In the genomic region with DNA sequence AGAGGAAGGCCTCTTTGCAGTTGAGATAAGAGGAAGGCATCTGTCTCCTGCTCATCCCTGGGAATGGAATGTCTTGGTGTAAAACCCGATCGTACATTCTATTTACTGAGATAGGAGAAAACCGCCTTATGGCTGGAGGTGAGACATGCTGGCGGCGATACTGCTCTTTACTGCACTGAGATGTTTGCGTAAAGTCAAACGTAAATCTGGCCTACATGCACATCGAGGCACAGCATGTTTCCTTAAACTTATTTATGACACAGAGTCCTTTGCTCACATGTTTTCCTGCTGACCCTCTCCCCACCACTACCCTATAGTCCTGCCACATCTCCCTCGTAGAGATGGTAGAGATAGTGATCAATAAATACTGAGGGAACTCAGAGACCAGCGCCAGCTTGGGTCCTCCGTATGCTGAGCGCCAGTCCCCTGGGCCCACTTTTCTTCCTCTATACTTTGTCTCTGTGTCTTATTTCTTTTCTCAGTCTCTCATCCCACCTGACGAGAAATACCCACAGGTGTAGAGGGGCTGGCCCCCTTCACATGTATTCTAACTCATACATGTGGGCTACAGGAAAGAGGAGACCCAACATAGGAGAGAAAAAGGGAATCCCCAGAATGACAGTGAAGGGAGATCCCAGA, we compare ENCODE assay signal across 7 cellular contexts. TPM values are rescaled to one million over a fixed set of nuclear protein-coding genes. Genes with fewer than 3 reads are reported as not detected.
DNase-seq lines count a peak whose midpoint lies in the region; ATAC-seq and TF ChIP-seq lines count a peak whose summit lies in the region.
"Not testable (repeated sequence)": the region's sequence is repeated elsewhere in the genome, so short reads cannot be mapped to it uniquely, and the experiment has no call there.

No MANE protein-coding gene starts in this region.

- H3K4me3 Mint-ChIP-seq in Caco-2 (ENCODE audit: unreplicated experiment) (peak overlapping the region; percentile 25), immature natural killer cell (peak overlapping the region in 4 of 5 donors; percentile 7 to 46 (median 28)), nephron (peak overlapping the region in 1 of 3 experiments; percentile 9)
- not testable (repeated sequence) for H3K4me3 Mint-ChIP-seq in activated CD4-positive, alpha-beta T cell treated with anti-CD3 and anti-CD28 coated beads for 36 hours; dendritic cell treated with granulocyte-macrophage colony-stimulating factor and Interleukin-4, amounts not matched to agents 40 ng/mL and 50 ng/mL, for 4 days; stimulated activated memory B cell treated with anti-CD40 and anti-IgM and Interleukin-4, amounts not matched to agents 10 μg/mL and 1 μg/mL and 100 μg/mL, for 72 hours

- ATAC-seq in activated CD4-positive, alpha-beta T cell treated with anti-CD3 and anti-CD28 coated beads for 36 hours = peak; percentile 2
- not testable (repeated sequence) for ATAC-seq in activated naive CD4-positive, alpha-beta T cell treated with anti-CD3 and anti-CD28 coated beads, Interleukin-2, amount 50 U/mL, for 72 hours; stimulated activated memory B cell treated with anti-CD40 and anti-IgM and Interleukin-4, amounts not matched to agents 10 μg/mL and 1 μg/mL and 100 μg/mL, for 72 hours

- not testable (repeated sequence) for H3K36me3 Mint-ChIP-seq in Caco-2 (ENCODE audit: insufficient read depth, unreplicated experiment)
- H3K36me3 Mint-ChIP-seq in activated CD4-positive, alpha-beta T cell treated with anti-CD3 and anti-CD28 coated beads for 36 hours (ENCODE audit: low read depth) = peaks cover 21% of the 10 kb centered on the region
- H3K36me3 Mint-ChIP-seq in activated naive CD4-positive, alpha-beta T cell treated with anti-CD3 and anti-CD28 coated beads, Interleukin-2, amount 50 U/mL, for 72 hours = peaks cover 10 to 24% of the 10 kb centered on the region in 2 donors
- H3K36me3 Mint-ChIP-seq in dendritic cell treated with granulocyte-macrophage colony-stimulating factor and Interleukin-4, amounts not matched to agents 40 ng/mL and 50 ng/mL, for 4 days (ENCODE audit: low read depth) = peaks cover 55% of the 10 kb centered on the region
- H3K36me3 Mint-ChIP-seq in immature natural killer cell (peaks cover 26 to 47% (median 39%) of the 10 kb centered on the region in 3 donors), nephron (ENCODE audit: low read depth) (peaks cover 26% of the 10 kb centered on the region)
- H3K36me3 Mint-ChIP-seq in stimulated activated memory B cell treated with anti-CD40 and anti-IgM and Interleukin-4, amounts not matched to agents 10 μg/mL and 1 μg/mL and 100 μg/mL, for 72 hours = peaks cover 27% of the 10 kb centered on the region

- not testable (repeated sequence) for DNase-seq in Caco-2; activated CD4-positive, alpha-beta T cell treated with anti-CD3 and anti-CD28 coated beads for 36 hours; activated naive CD4-positive, alpha-beta T cell treated with anti-CD3 and anti-CD28 coated beads, Interleukin-2, amount 50 U/mL, for 72 hours (ENCODE audit: low spot score in 2 of 2); immature natural killer cell

- not testable (repeated sequence) for H3K9me3 Mint-ChIP-seq in Caco-2 (ENCODE audit: unreplicated experiment); activated CD4-positive, alpha-beta T cell treated with anti-CD3 and anti-CD28 coated beads for 36 hours (ENCODE audit: low read depth); activated naive CD4-positive, alpha-beta T cell treated with anti-CD3 and anti-CD28 coated beads, Interleukin-2, amount 50 U/mL, for 72 hours; dendritic cell treated with granulocyte-macrophage colony-stimulating factor and Interleukin-4, amounts not matched to agents 40 ng/mL and 50 ng/mL, for 4 days; immature natural killer cell; nephron; stimulated activated memory B cell treated with anti-CD40 and anti-IgM and Interleukin-4, amounts not matched to agents 10 μg/mL and 1 μg/mL and 100 μg/mL, for 72 hours

- CTCF ChIA-PET in Caco-2 (lab: Charles Lee) = interaction anchor here (2.4 kb wide), 1 partner anchor 30 kb away, joined by 10 read pairs; no protein-coding TSS in a partner anchor
- CTCF ChIA-PET in activated CD4-positive, alpha-beta T cell treated with anti-CD3 and anti-CD28 coated beads for 36 hours (lab: Charles Lee) = interaction anchor here (1.0 to 4.0 kb wide), 5 partner anchors 10 to 81 kb away, joined by 4 to 62 read pairs (median 5); a partner anchor contains a TSS

- H3K4me1 Mint-ChIP-seq in Caco-2 (ENCODE audit: low read depth, unreplicated experiment) (peaks cover 23% of the 10 kb centered on the region), immature natural killer cell (peaks cover 87 to 89% of the 10 kb centered on the region in 2 donors), nephron (peaks cover 78% of the 10 kb centered on the region)
- H3K4me1 Mint-ChIP-seq in activated CD4-positive, alpha-beta T cell treated with anti-CD3 and anti-CD28 coated beads for 36 hours = peaks cover 80% of the 10 kb centered on the region
- peaks cover 69% of the 10 kb centered on the region for H3K4me1 Mint-ChIP-seq in dendritic cell treated with granulocyte-macrophage colony-stimulating factor and Interleukin-4, amounts not matched to agents 40 ng/mL and 50 ng/mL, for 4 days (ENCODE audit: low read depth)
- H3K4me1 Mint-ChIP-seq in stimulated activated memory B cell treated with anti-CD40 and anti-IgM and Interleukin-4, amounts not matched to agents 10 μg/mL and 1 μg/mL and 100 μg/mL, for 72 hours = peaks cover 70% of the 10 kb centered on the region

- TF ChIP-seq CTCF in Caco-2 (IDR thresholded peaks at IDR 0.05; ENCODE audit: insufficient read depth in 1 of 2, low read depth in 1 of 2, low read length in 1 of 2, severe bottlenecking in 1 of 2, unreplicated experiment in 1 of 2); nephron (IDR thresholded peaks at IDR 0.05; ENCODE audit: unreplicated experiment in 3 of 3): not testable (repeated sequence)

- H3K27me3 Mint-ChIP-seq in Caco-2 (ENCODE audit: insufficient read depth, unreplicated experiment); activated CD4-positive, alpha-beta T cell treated with anti-CD3 and anti-CD28 coated beads for 36 hours; dendritic cell treated with granulocyte-macrophage colony-stimulating factor and Interleukin-4, amounts not matched to agents 40 ng/mL and 50 ng/mL, for 4 days; immature natural killer cell (ENCODE audit: low read depth in 3 of 3); nephron (ENCODE audit: low read depth); stimulated activated memory B cell treated with anti-CD40 and anti-IgM and Interleukin-4, amounts not matched to agents 10 μg/mL and 1 μg/mL and 100 μg/mL, for 72 hours: not testable (repeated sequence)

- H3K27ac Mint-ChIP-seq in Caco-2 (ENCODE audit: unreplicated experiment) = peak overlapping the region; percentile 64
- H3K27ac Mint-ChIP-seq in activated CD4-positive, alpha-beta T cell treated with anti-CD3 and anti-CD28 coated beads for 36 hours = peak overlapping the region; percentile 87
- H3K27ac Mint-ChIP-seq in activated naive CD4-positive, alpha-beta T cell treated with anti-CD3 and anti-CD28 coated beads, Interleukin-2, amount 50 U/mL, for 72 hours = peak overlapping the region; percentile 73 to 79
- peak overlapping the region; percentile 74 for H3K27ac Mint-ChIP-seq in dendritic cell treated with granulocyte-macrophage colony-stimulating factor and Interleukin-4, amounts not matched to agents 40 ng/mL and 50 ng/mL, for 4 days
- H3K27ac Mint-ChIP-seq in immature natural killer cell = peak overlapping the region; percentile 61 to 97 (median 88)
- peak overlapping the region; percentile 73 to 85 (median 78) for H3K27ac Mint-ChIP-seq in nephron
- H3K27ac Mint-ChIP-seq in stimulated activated memory B cell treated with anti-CD40 and anti-IgM and Interleukin-4, amounts not matched to agents 10 μg/mL and 1 μg/mL and 100 μg/mL, for 72 hours = peak overlapping the region; percentile 90

- not testable (repeated sequence) for H3K27me3 ChIP-seq in Caco-2 (replicated peaks; ENCODE audit: control insufficient read depth, insufficient read depth, low read length)

- POLR2A ChIA-PET in Caco-2 (lab: Charles Lee); activated CD4-positive, alpha-beta T cell treated with anti-CD3 and anti-CD28 coated beads for 36 hours (lab: Charles Lee): not testable (repeated sequence)

- peaks cover 38% of the 10 kb centered on the region for H3K4me1 ChIP-seq in Caco-2

- H3K36me3 ChIP-seq in Caco-2 (ENCODE audit: control insufficient read depth, insufficient read depth, low read length) = not testable (repeated sequence)

- H3K4me3 ChIP-seq in Caco-2 (ENCODE audit: low read depth, low read length) = not testable (repeated sequence)

- not testable (repeated sequence) for H3K9me3 ChIP-seq in Caco-2

- BruUV-seq in Caco-2 (replicated peaks; lab: Mats Ljungman, UMichigan) = not testable (repeated sequence)

- intact Hi-C loops in Caco-2 (cut with micrococcal nuclease; ENCODE audit: unreplicated experiment) = loop anchor here (1.0 kb wide), 2 partner anchors 8 to 11 kb away; a partner anchor contains a TSS
- intact Hi-C loops in activated CD4-positive, alpha-beta T cell treated with anti-CD3 and anti-CD28 coated beads for 36 hours (cut with DNase I, micrococcal nuclease); dendritic cell treated with granulocyte-macrophage colony-stimulating factor and Interleukin-4, amounts not matched to agents 40 ng/mL and 50 ng/mL, for 4 days (cut with micrococcal nuclease): not testable (repeated sequence)

RNA-seq across cellular contexts. Expression of a gene that starts 10.9 kb away (rescaled TPM):
- total RNA-seq in Caco-2 (2022) = 17.9 and 26.4 TPM in 2 replicates
- total RNA-seq in activated CD4-positive, alpha-beta T cell treated with anti-CD3 and anti-CD28 coated beads for 36 hours = 10 to 100 TPM; 21.0 to 31.5 TPM
- total RNA-seq in activated naive CD4-positive, alpha-beta T cell treated with anti-CD3 and anti-CD28 coated beads, Interleukin-2, amount 50 U/mL, for 72 hours = 10 to 100 TPM; 28.4 to 48.4 TPM
- 100 to 1,000 TPM; 261 to 295 (median 263) TPM for polyA plus RNA-seq in immature natural killer cell
